Comparison of ENCODE assay signal across 1 cellular context in the genomic region with DNA sequence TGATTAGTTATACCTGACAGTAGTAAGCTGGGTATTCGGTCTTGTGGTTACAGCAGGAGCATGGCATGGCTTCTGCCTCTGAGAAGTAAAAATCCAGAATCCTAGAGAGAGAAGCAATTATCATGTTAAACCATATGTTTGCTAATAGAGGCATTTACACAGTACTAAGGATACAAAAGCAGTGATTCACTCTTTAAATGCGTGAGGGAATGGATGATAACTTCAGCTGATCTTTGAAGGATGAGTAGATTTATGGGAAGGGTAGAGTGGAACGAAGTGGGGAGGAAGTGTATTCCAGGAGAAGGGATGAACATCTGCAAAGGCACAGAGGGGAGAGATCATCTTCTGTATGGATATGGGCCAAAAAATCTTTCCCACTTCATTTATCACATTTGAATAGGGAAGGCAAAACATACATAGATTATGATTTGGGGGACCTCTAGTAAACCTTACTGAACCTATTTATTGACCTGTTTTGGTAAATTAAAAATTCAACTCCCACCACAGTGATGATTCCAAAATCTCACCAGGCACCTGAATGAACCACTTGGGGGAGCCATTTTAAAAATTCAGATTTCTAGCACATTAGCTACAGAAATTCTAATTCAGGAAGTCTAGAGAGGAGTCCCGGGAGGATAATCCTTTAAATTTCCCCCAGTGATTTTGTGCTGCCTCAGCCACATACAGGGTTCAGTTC.
TF ChIP-seq lines count a peak whose summit lies in the region.

No MANE protein-coding gene starts in this region.

TF ChIP-seq in IMR-90, 13 proteins besides CTCF, POLR2A, EP300 and RAD21:
- TF ChIP-seq ELK1 (IDR thresholded peaks at IDR 0.05; ENCODE audit: borderline replicate concordance, low read depth, low read length) = no peak
- no peak for TF ChIP-seq MAZ (IDR thresholded peaks at IDR 0.05; ENCODE audit: borderline replicate concordance, low read depth, low read length)
- TF ChIP-seq NFE2L2 (IDR thresholded peaks at IDR 0.05; ENCODE audit: low read depth, low read length) = no peak
- TF ChIP-seq, protein P1, sequence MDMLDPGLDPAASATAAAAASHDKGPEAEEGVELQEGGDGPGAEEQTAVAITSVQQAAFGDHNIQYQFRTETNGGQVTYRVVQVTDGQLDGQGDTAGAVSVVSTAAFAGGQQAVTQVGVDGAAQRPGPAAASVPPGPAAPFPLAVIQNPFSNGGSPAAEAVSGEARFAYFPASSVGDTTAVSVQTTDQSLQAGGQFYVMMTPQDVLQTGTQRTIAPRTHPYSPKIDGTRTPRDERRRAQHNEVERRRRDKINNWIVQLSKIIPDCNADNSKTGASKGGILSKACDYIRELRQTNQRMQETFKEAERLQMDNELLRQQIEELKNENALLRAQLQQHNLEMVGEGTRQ (IDR thresholded peaks at IDR 0.05; ENCODE audit: low read depth, low read length) = no peak
- TF ChIP-seq BHLHE40 (IDR thresholded peaks at IDR 0.05; ENCODE audit: low read depth, low read length) = no peak
- peak; percentile 17; the same call in 1 of the 2 replicates for TF ChIP-seq SMC3 (IDR thresholded peaks at IDR 0.05; ENCODE audit: low read depth, low read length)
- no peak for TF ChIP-seq CEBPB (IDR thresholded peaks at IDR 0.05; ENCODE audit: low read depth, low read length)
